Comparison of ENCODE assay signal across 1 cellular context in the genomic region with DNA sequence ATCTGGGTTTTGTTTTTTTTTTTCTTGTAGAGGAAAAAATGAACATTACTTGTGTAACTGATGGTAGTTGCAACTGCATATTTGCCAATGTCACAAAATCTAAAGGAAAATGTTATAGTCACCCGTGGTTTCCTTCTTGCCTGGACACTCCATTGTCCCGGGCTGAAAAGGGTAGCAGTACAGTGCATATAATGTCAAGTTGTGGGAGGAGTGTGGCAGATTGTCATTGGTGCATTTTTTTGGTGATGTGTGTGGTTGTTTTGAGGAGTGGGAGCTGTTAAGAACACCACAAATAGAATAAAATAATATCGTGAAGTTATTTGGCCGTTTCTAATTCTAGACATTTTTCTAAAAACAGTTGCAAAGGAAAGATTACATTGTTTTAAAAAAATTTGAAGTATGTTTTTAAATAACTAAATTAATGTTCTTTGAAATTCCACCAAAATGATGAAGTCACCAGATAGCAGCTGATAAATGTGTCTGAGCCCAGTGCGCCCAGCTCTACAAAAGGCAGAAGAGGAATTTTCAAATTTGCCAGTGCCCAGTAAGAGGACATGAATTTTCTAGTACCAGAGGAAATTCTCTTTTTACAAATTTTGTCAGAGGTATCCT.
TF ChIP-seq lines count a peak whose summit lies in the region.

No MANE protein-coding gene starts in this region.

TF ChIP-seq in GM12878, 131 proteins besides CTCF, POLR2A, EP300 and RAD21:
- TF ChIP-seq FOS (IDR thresholded peaks at IDR 0.05; ENCODE audit: borderline replicate concordance, extremely low read depth, insufficient read length) (no peak), KLF5 (IDR thresholded peaks at IDR 0.05; ENCODE audit: partially characterized antibody) (no peak)
